ENCODE assay signal across 11 cellular contexts in the genomic region with DNA sequence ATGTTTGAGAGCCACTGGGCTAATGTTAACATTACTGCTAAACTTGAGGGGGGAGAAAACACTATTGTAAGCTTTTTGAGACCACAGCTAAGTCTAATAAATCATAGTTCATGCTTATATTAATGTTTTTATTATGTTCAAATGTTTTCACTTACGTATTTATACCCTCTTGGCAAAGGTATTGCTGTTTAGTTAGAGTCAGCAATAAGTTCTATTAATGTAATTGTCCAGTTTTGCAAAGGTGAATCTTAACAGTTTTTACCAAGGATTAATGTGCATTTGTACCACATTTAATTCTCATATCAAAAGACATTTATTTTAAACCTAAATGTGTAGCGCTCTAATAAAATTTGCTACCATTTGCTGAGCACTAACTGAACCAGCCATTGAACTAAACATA.
"Had no signal": no experiment of that assay in that cellular context is flagged by ENCODE, and none has a peak within 500 bp of the region (broad histone marks: within the 10 kb centered on the region; RNA-seq: fewer than 3 reads in every experiment).

No MANE protein-coding gene starts in this region.

- H3K4me1 ChIP-seq: HAP-1 had no signal

- FAIRE-seq: H1, H54 had no signal

- H3K9me3 ChIP-seq: HAP-1 had no signal

- ATAC-seq: GM23338, HCT116 had no signal

- H3K4me3 ChIP-seq: GM23248, GM23338, HAP-1 had no signal

- DNase-seq: GM23248, GOT3, H7, H9, HCEC 1CT, HFFc6 had no signal

- H3K36me3 ChIP-seq: HAP-1 had no signal

- H2AFZ ChIP-seq: GM23248, GM23338 had no signal

- H3K4me2 ChIP-seq: GM23338 had no signal

- H3K27ac ChIP-seq: GM23248 had no signal

- H3K9ac ChIP-seq: GM23248 had no signal
